ENCODE assay signal across 11 cellular contexts in genomic region chr7:116524221-116524608, GRCh38. TPM values are rescaled to one million over a fixed set of nuclear protein-coding genes. Genes with fewer than 3 reads are reported as not detected.
A peak's percentile ranks its signal among the peaks of the same experiment; 100 is the strongest.
DNase-seq lines count a peak whose midpoint lies in the region; ATAC-seq and TF ChIP-seq lines count a peak whose summit lies in the region.
"Had no signal": no experiment of that assay in that cellular context is flagged by ENCODE, and none has a peak within 500 bp of the region (broad histone marks: within the 10 kb centered on the region; RNA-seq: fewer than 3 reads in every experiment).

No MANE protein-coding gene starts in this region.

- no peak for ATAC-seq in activated naive CD4-positive, alpha-beta T cell treated with anti-CD3 and anti-CD28 coated beads, Interleukin-2, amount 50 U/mL, for 72 hours
- ATAC-seq in HG03565 (IDR thresholded peaks at IDR 0.05; ENCODE audit: unreplicated experiment): no peak

- no peaks in the 10 kb centered on the region; the same call in 1 of the 2 replicates for H3K27me3 ChIP-seq in KMS-11 (ENCODE audit: insufficient read depth, low read depth)
- no peaks in the 10 kb centered on the region for H3K27me3 ChIP-seq in brain microvascular endothelial cell (replicated peaks)
- H3K27me3 ChIP-seq in kidney epithelial cell (ENCODE audit: control insufficient read depth, insufficient read depth, low read length): no peaks in the 10 kb centered on the region
- no peaks in the 10 kb centered on the region for H3K27me3 ChIP-seq in suprapubic skin

- 8% methylated on average over 10 of the region's 10 CpGs for WGBS in suprapubic skin

- H3K9me3 Mint-ChIP-seq in activated naive CD4-positive, alpha-beta T cell treated with anti-CD3 and anti-CD28 coated beads, Interleukin-2, amount 50 U/mL, for 72 hours: no peaks in the 10 kb centered on the region
- H3K9me3 Mint-ChIP-seq: stimulated activated naive B cell treated with anti-CD40 and anti-IgM and Interleukin-4, amounts not matched to agents 10 μg/mL and 1 μg/mL and 100 μg/mL, for 72 hours had no signal

- H3K4me3 ChIP-seq in KMS-11 (IDR thresholded peaks at IDR 0.05; ENCODE audit: insufficient read depth, low read depth, low read length) (no peak overlapping the region), brain microvascular endothelial cell (ENCODE audit: low read depth, low read length) (peak overlapping the region; percentile 86), kidney epithelial cell (ENCODE audit: low read depth, low read length) (peak overlapping the region; percentile 72), suprapubic skin (peak overlapping the region; percentile 74)

- H3K36me3 ChIP-seq in KMS-11 (ENCODE audit: insufficient read depth) (no peaks in the 10 kb centered on the region), brain microvascular endothelial cell (replicated peaks) (peaks cover 5% of the 10 kb centered on the region), kidney epithelial cell (ENCODE audit: control insufficient read depth, insufficient read depth, low read length) (no peaks in the 10 kb centered on the region), suprapubic skin (no peaks in the 10 kb centered on the region)

- DNase-seq in brain microvascular endothelial cell (no peak), kidney epithelial cell (ENCODE audit: low read depth) (no peak), suprapubic skin (ENCODE audit: low spot score in 2 of 2) (no peak), H4 (ENCODE audit: low spot score) (no peak)
- no peak for DNase-seq in stimulated activated CD4-positive, alpha-beta T cell treated with anti-CD3 and anti-CD28 coated beads, Interleukin-2, amount 100 ng/mL, for 24 hours
- no peak for DNase-seq in activated naive CD4-positive, alpha-beta T cell treated with anti-CD3 and anti-CD28 coated beads, Interleukin-2, amount 50 U/mL, for 72 hours (ENCODE audit: low spot score in 2 of 2)
- DNase-seq: cortex of kidney; NCI-H446 treated with DMSO at 0.1 percent for 48 hours; stimulated activated naive B cell treated with anti-CD40 and anti-IgM and Interleukin-4, amounts not matched to agents 10 μg/mL and 1 μg/mL and 100 μg/mL, for 72 hours had no signal

- no peak overlapping the region for H3K27ac Mint-ChIP-seq in activated naive CD4-positive, alpha-beta T cell treated with anti-CD3 and anti-CD28 coated beads, Interleukin-2, amount 50 U/mL, for 72 hours

- peaks cover 0 to 10% of the 10 kb centered on the region in 2 donors for H3K36me3 Mint-ChIP-seq in activated naive CD4-positive, alpha-beta T cell treated with anti-CD3 and anti-CD28 coated beads, Interleukin-2, amount 50 U/mL, for 72 hours
- H3K36me3 Mint-ChIP-seq: stimulated activated naive B cell treated with anti-CD40 and anti-IgM and Interleukin-4, amounts not matched to agents 10 μg/mL and 1 μg/mL and 100 μg/mL, for 72 hours had no signal

- no peak for TF ChIP-seq EP300 in suprapubic skin (IDR thresholded peaks at IDR 0.05)

- H3K4me1 ChIP-seq in KMS-11 (ENCODE audit: low read depth, poor library complexity, severe bottlenecking) (peaks cover 36% of the 10 kb centered on the region), suprapubic skin (peaks cover 66% of the 10 kb centered on the region)

- H3K9ac ChIP-seq in KMS-11: no peak overlapping the region

- in situ Hi-C loops in brain microvascular endothelial cell (cut with HindIII; ENCODE audit: low pct_ligation_motif_present, low sequenced_read_pairs): no loop called here

- no peak overlapping the region for H3K27ac ChIP-seq in KMS-11
- peak overlapping the region; percentile 66 for H3K27ac ChIP-seq in brain microvascular endothelial cell
- peak overlapping the region; percentile 95 for H3K27ac ChIP-seq in suprapubic skin

- no peak for TF ChIP-seq CTCF in KMS-11 (conservative IDR thresholded peaks at IDR 0.05; ENCODE audit: low read depth, low read length)
- no peak for TF ChIP-seq CTCF in brain microvascular endothelial cell (IDR thresholded peaks at IDR 0.05; ENCODE audit: low read depth, low read length, missing control alignments)
- TF ChIP-seq CTCF in kidney epithelial cell (IDR thresholded peaks at IDR 0.05; ENCODE audit: insufficient read depth, low read length, poor library complexity, severe bottlenecking): no peak
- no peak for TF ChIP-seq CTCF in suprapubic skin (IDR thresholded peaks at IDR 0.05)

- 0 out of 2 replicates have a peak, but pooled peaks cover 6% of the 10 kb centered on the region for H3K79me2 ChIP-seq in KMS-11 (ENCODE audit: insufficient read depth, low read depth)

- H4K20me1 ChIP-seq in KMS-11 (ENCODE audit: insufficient read depth): no peaks in the 10 kb centered on the region

- H2AFZ ChIP-seq in KMS-11 (ENCODE audit: low read depth): peak overlapping the region; percentile 98; the same call in 1 of the 2 replicates

- peak overlapping the region; percentile 72 for H3K4me2 ChIP-seq in KMS-11

- H3K9me3 ChIP-seq in suprapubic skin: no peaks in the 10 kb centered on the region

- no peak for TF ChIP-seq POLR2A in suprapubic skin (IDR thresholded peaks at IDR 0.05)

RNA-seq across cellular contexts. Expression of gene CAV1, which starts 0.6 kb away (rescaled TPM):
- 15.8 and 19.4 TPM in 2 replicates for total RNA-seq in kidney epithelial cell
- total RNA-seq in suprapubic skin: 100 to 1,000 TPM; 123 to 215 (median 187) TPM
- not detected for total RNA-seq in activated naive CD4-positive, alpha-beta T cell treated with anti-CD3 and anti-CD28 coated beads, Interleukin-2, amount 50 U/mL, for 72 hours
- total RNA-seq in H4 (2014; rRNA removed; shearing (Covaris generic)): 210 and 218 TPM in 2 replicates

RNA-seq across cellular contexts. Expression of gene CAV2, which starts 24.7 kb away (rescaled TPM):
- total RNA-seq in kidney epithelial cell (42.4 and 53.5 TPM in 2 replicates), suprapubic skin (100 to 1,000 TPM in 1 of 4 donors, 10 to 100 TPM in 3; 73.8 to 108 (median 98.7) TPM)
- under 1 TPM in 1 of 2 donors, not detected in 1; 0.12 TPM for total RNA-seq in activated naive CD4-positive, alpha-beta T cell treated with anti-CD3 and anti-CD28 coated beads, Interleukin-2, amount 50 U/mL, for 72 hours
- total RNA-seq in H4 (2014; rRNA removed; shearing (Covaris generic)): 59.4 and 67.2 TPM in 2 replicates

Comparison
In these comparisons a context has a peak if more than half of its experiments do, and no peak if none do; other contexts are left out.
1. RNA of gene CAV1, which starts 0.6 kb away (total RNA-seq): 210 to 218 TPM in H4, 123 to 215 TPM in suprapubic skin and 15.8 to 19.4 TPM in kidney epithelial cell; not detected in activated naive CD4-positive, alpha-beta T cell treated with anti-CD3 and anti-CD28 coated beads, Interleukin-2, amount 50 U/mL, for 72 hours; every median in the first group is over 10 times any median in the second.
2. RNA of gene CAV2, which starts 24.7 kb away (total RNA-seq): 73.8 to 108 TPM in suprapubic skin, 59.4 to 67.2 TPM in H4 and 42.4 to 53.5 TPM in kidney epithelial cell; 0.12 TPM in activated naive CD4-positive, alpha-beta T cell treated with anti-CD3 and anti-CD28 coated beads, Interleukin-2, amount 50 U/mL, for 72 hours; every median in the first group is over 10 times any median in the second.